ENCODE assay signal across 10 cellular contexts in the genomic region with DNA sequence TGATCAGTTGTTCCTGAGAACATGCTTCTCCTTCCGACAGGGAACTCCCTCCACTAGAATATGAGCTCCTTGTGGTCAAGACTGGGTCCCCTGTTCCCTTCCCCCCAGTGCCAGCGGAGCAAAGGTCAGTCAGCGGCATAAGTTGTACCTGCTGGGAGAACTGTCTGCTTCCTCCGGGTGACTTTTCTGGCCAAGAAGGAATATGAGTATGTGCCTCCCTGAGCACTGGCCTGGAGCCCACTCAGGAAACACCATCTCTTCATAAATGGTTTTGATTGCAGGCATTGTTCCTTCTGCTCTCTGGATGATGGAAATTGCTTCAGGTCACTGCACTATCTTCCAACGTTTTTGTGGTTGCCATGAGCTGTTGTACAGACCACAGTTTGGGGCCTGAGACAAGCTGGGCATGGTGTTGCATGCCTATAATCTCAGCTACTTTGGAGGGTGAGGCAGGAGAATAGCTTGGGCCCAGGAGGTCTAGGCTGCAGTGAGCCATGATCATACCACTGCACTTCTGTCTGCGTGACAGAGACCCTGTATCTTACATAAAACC. TPM values are rescaled to one million over a fixed set of nuclear protein-coding genes. Genes with fewer than 3 reads are reported as not detected.
DNase-seq lines count a peak whose midpoint lies in the region; ATAC-seq and TF ChIP-seq lines count a peak whose summit lies in the region.
"Had no signal": no experiment of that assay in that cellular context is flagged by ENCODE, and none has a peak within 500 bp of the region (broad histone marks: within the 10 kb centered on the region; RNA-seq: fewer than 3 reads in every experiment).

No MANE protein-coding gene starts in this region.

- H3K4me3 ChIP-seq in fibroblast of pulmonary artery (replicated peaks; ENCODE audit: low read depth, low read length): no peak overlapping the region

- H3K9me3 Mint-ChIP-seq in activated naive CD4-positive, alpha-beta T cell treated with anti-CD3 and anti-CD28 coated beads for 36 hours: no peaks in the 10 kb centered on the region
- H3K9me3 Mint-ChIP-seq in WTC11: no peaks in the 10 kb centered on the region
- no peaks in the 10 kb centered on the region for H3K9me3 Mint-ChIP-seq in stimulated activated naive CD8-positive, alpha-beta T cell treated with anti-CD3 and anti-CD28 coated beads, Interleukin-15, amount 100 ng/mL, for 72 hours

- H3K27me3 Mint-ChIP-seq in activated naive CD4-positive, alpha-beta T cell treated with anti-CD3 and anti-CD28 coated beads for 36 hours (ENCODE audit: low read depth): no peaks in the 10 kb centered on the region
- no peaks in the 10 kb centered on the region; the same call in 1 of the 2 replicates for H3K27me3 Mint-ChIP-seq in WTC11 (ENCODE audit: low read depth)
- H3K27me3 Mint-ChIP-seq in stimulated activated naive CD8-positive, alpha-beta T cell treated with anti-CD3 and anti-CD28 coated beads, Interleukin-15, amount 100 ng/mL, for 72 hours: no peaks in the 10 kb centered on the region

- DNase-seq in activated naive CD4-positive, alpha-beta T cell treated with anti-CD3 and anti-CD28 coated beads for 36 hours: no peak
- DNase-seq in activated naive CD4-positive, alpha-beta T cell (lab: John Stamatoyannopoulos, UW): no peak
- DNase-seq in WTC11 (ENCODE audit: low spot score) (no peak), fibroblast of pulmonary artery (ENCODE audit: low read depth) (peak; percentile 33), iPS-NIHi11 (ENCODE audit: low spot score) (no peak), NCI-H146 (lab: John Stamatoyannopoulos, UW) (no peak)
- DNase-seq in stimulated activated naive CD8-positive, alpha-beta T cell treated with anti-CD3 and anti-CD28 coated beads, Interleukin-15, amount 100 ng/mL, for 72 hours: no peak
- DNase-seq: NCI-H2029 treated with DMSO at 0.1 percent for 48 hours had no signal

- H3K4me1 Mint-ChIP-seq in activated naive CD4-positive, alpha-beta T cell treated with anti-CD3 and anti-CD28 coated beads for 36 hours (ENCODE audit: low read depth): peaks cover 52% of the 10 kb centered on the region
- peaks cover 33% of the 10 kb centered on the region for H3K4me1 Mint-ChIP-seq in WTC11
- peaks cover 73% of the 10 kb centered on the region for H3K4me1 Mint-ChIP-seq in stimulated activated naive CD8-positive, alpha-beta T cell treated with anti-CD3 and anti-CD28 coated beads, Interleukin-15, amount 100 ng/mL, for 72 hours

- intact Hi-C loops in activated naive CD4-positive, alpha-beta T cell treated with anti-CD3 and anti-CD28 coated beads for 36 hours (cut with micrococcal nuclease): no loop called here

- peak overlapping the region; percentile 72 for H3K4me3 Mint-ChIP-seq in activated naive CD4-positive, alpha-beta T cell treated with anti-CD3 and anti-CD28 coated beads for 36 hours
- H3K4me3 Mint-ChIP-seq in WTC11: peak overlapping the region; percentile 72
- peak overlapping the region; percentile 75 to 84 for H3K4me3 Mint-ChIP-seq in stimulated activated naive CD8-positive, alpha-beta T cell treated with anti-CD3 and anti-CD28 coated beads, Interleukin-15, amount 100 ng/mL, for 72 hours

- no peak for ATAC-seq in WTC11
- no peak for ATAC-seq in stimulated activated naive CD8-positive, alpha-beta T cell treated with anti-CD3 and anti-CD28 coated beads, Interleukin-15, amount 100 ng/mL, for 72 hours
- ATAC-seq in GM18511 (IDR thresholded peaks at IDR 0.05; ENCODE audit: unreplicated experiment): no peak

- H3K27ac Mint-ChIP-seq in activated naive CD4-positive, alpha-beta T cell treated with anti-CD3 and anti-CD28 coated beads for 36 hours: peak overlapping the region; percentile 70
- peak overlapping the region; percentile 95 for H3K27ac Mint-ChIP-seq in WTC11
- H3K27ac Mint-ChIP-seq in stimulated activated naive CD8-positive, alpha-beta T cell treated with anti-CD3 and anti-CD28 coated beads, Interleukin-15, amount 100 ng/mL, for 72 hours: peak overlapping the region; percentile 54 to 92

- H3K36me3 Mint-ChIP-seq in activated naive CD4-positive, alpha-beta T cell treated with anti-CD3 and anti-CD28 coated beads for 36 hours (ENCODE audit: low read depth): peaks cover 29% of the 10 kb centered on the region
- H3K36me3 Mint-ChIP-seq in WTC11: peaks cover 24% of the 10 kb centered on the region

- TF ChIP-seq CTCF in WTC11 (IDR thresholded peaks at IDR 0.05) (no peak), fibroblast of pulmonary artery (IDR thresholded peaks at IDR 0.05; ENCODE audit: low read length, missing control alignments) (no peak)

- CTCF ChIA-PET in activated naive CD4-positive, alpha-beta T cell treated with anti-CD3 and anti-CD28 coated beads for 36 hours (lab: Charles Lee): interaction anchor here (0.7 to 0.9 kb wide), 2 partner anchors 471 to 495 kb away, joined by 3 to 5 read pairs; a partner anchor contains a TSS
- CTCF ChIA-PET in WTC11 (lab: Charles Lee): interaction anchor here (0.9 kb wide), 1 partner anchor 41 kb away, joined by 3 read pairs; no protein-coding TSS in a partner anchor

- POLR2A ChIA-PET in WTC11 (lab: Charles Lee): no interaction called here

TF ChIP-seq in WTC11, 78 proteins besides CTCF, POLR2A, EP300 and RAD21:
- no peak for TF ChIP-seq NFE2L1 (CRISPR knock-in tag; IDR thresholded peaks at IDR 0.05)
- TF ChIP-seq ATF1 (CRISPR knock-in tag; IDR thresholded peaks at IDR 0.05): no peak

RNA-seq across cellular contexts. Expression of a gene that starts 2.9 kb away (rescaled TPM):
- 100 to 1,000 TPM; 273 to 276 TPM for total RNA-seq in activated naive CD4-positive, alpha-beta T cell treated with anti-CD3 and anti-CD28 coated beads for 36 hours
- 343 to 380 TPM (median 360 TPM) in 3 replicates for total RNA-seq in WTC11 (2021)

RNA-seq across cellular contexts. Expression of a gene that starts 7.9 kb away (rescaled TPM):
- 100 to 1,000 TPM; 355 to 389 TPM for total RNA-seq in activated naive CD4-positive, alpha-beta T cell treated with anti-CD3 and anti-CD28 coated beads for 36 hours
- 200 to 247 TPM (median 203 TPM) in 3 replicates for total RNA-seq in WTC11 (2021)

RNA-seq across cellular contexts. Expression of a gene that starts 28.2 kb away (rescaled TPM):
- total RNA-seq in activated naive CD4-positive, alpha-beta T cell treated with anti-CD3 and anti-CD28 coated beads for 36 hours: 100 to 1,000 TPM; 213 to 217 TPM
- total RNA-seq in WTC11 (2021): 172 to 212 TPM (median 174 TPM) in 3 replicates

RNA-seq across cellular contexts. Expression of a gene that starts 28.3 kb away (rescaled TPM):
- total RNA-seq in activated naive CD4-positive, alpha-beta T cell treated with anti-CD3 and anti-CD28 coated beads for 36 hours: 100 to 1,000 TPM; 171 to 182 TPM
- total RNA-seq in WTC11 (2021): 217 to 249 TPM (median 245 TPM) in 3 replicates

RNA-seq across cellular contexts. Expression of a gene that starts 28.3 kb away (rescaled TPM):
- total RNA-seq in activated naive CD4-positive, alpha-beta T cell treated with anti-CD3 and anti-CD28 coated beads for 36 hours: not detected
- not detected in 3 replicates for total RNA-seq in WTC11 (2021)
- total RNA-seq: mucosa of gallbladder had no signal
